ENCODE assay signal across 4 cellular contexts in the genomic region with DNA sequence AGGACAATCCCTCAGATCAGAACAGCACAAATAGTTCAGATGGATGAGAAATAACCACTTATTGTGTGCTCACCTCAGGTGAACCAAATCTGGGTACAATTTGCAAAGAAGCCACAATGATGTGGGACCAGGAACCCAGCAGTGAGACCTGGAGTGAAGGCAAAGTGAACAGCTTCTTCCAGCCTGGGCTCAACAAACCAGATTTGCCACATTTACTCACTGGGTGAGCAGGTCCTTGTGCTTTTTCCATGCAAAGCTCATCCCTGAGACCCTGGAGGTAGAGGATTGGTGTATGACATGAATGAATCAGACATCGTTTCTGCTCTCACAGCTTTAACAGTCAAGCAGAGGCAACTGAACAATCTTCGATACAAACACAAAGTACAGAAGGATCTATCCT. TPM values are rescaled to one million over a fixed set of nuclear protein-coding genes. Genes with fewer than 3 reads are reported as not detected.
"Had no signal": no experiment of that assay in that cellular context is flagged by ENCODE, and none has a peak within 500 bp of the region (broad histone marks: within the 10 kb centered on the region; RNA-seq: fewer than 3 reads in every experiment).

No MANE protein-coding gene starts in this region.

- ATAC-seq: GM12878 had no signal

- H3K4me3 ChIP-seq: GM12878 had no signal

- DNase-seq: GDM1, GF-D8 had no signal

RNA-seq across cellular contexts. Expression of a gene that starts 29.1 kb away (rescaled TPM):
- total RNA-seq: G401 had no signal
